In the genomic region with DNA sequence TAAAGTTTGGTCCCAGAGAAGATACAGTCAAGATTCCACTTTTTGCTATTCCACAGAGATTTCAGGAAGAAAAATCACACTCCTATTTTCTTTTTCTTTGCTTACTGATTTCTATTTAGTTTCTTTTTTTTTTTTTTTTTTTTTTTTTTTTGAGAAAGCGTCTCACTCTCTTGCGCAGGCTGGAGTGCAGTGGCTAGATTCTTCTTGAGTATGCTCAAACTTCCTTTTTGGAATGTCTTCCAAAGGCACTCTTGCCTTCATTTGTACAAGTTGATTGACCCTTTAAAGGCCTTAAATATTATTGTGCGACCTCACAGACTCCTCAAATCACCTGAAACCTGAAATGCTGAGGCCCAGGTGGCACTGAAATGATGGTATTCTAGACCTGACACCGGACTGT, we compare ENCODE assay signal across 35 cellular contexts. TPM values are rescaled to one million over a fixed set of nuclear protein-coding genes. Genes with fewer than 3 reads are reported as not detected.
"Had no signal": no experiment of that assay in that cellular context is flagged by ENCODE, and none has a peak within 500 bp of the region (broad histone marks: within the 10 kb centered on the region; RNA-seq: fewer than 3 reads in every experiment).

No MANE protein-coding gene starts in this region.

- H3K9me3 ChIP-seq: body of pancreas, breast epithelium had no signal

- ATAC-seq: activated CD8-positive, alpha-beta T cell treated with anti-CD3 and anti-CD28 coated beads for 36 hours; activated naive CD4-positive, alpha-beta T cell treated with anti-CD3 and anti-CD28 coated beads, Interleukin-2, amount 50 U/mL, for 72 hours; activated T-cell treated with anti-CD3 and anti-CD28 coated beads, Interleukin-2, amount 50 U/mL, for 4 hours; activated T-cell treated with anti-CD3 and anti-CD28 coated beads, Interleukin-2, amount 50 U/mL, for 72 hours; activated T-helper 17 cell treated with anti-CD3 and anti-CD28 coated beads, Interleukin-2, amount 50 U/mL, for 72 hours; body of pancreas had no signal

- DNase-seq: activated B cell treated with CpG ODN at 0.5 μM for 24 hours; activated CD4-positive, alpha-beta memory T cell treated with anti-CD3 and anti-CD28 coated beads for 36 hours; activated CD4-positive, alpha-beta T cell treated with anti-CD3 and anti-CD28 coated beads for 4 hours; activated CD4-positive, alpha-beta T cell treated with anti-CD3 and anti-CD28 coated beads, Interleukin-2, amount 10 ng/mL, durations not matched to agents 24 days and 14 days; activated CD4-positive, alpha-beta T cell treated with anti-CD3 and anti-CD28 coated beads, Interleukin-2, amount 50 U/mL, for 1 hour; activated CD4-positive, alpha-beta T cell treated with anti-CD3 and anti-CD28 coated beads, Interleukin-2, amount 50 U/mL, for 4 hours; activated CD4-positive, CD25-positive, alpha-beta regulatory T cell treated with anti-CD3 and anti-CD28 coated beads, Interleukin-2, amount 50 U/mL, for 72 hours; activated CD8-positive, alpha-beta memory T cell treated with anti-CD3 and anti-CD28 coated beads, Interleukin-2, amount 50 U/mL, for 4 hours; activated CD8-positive, alpha-beta T cell treated with anti-CD3 and anti-CD28 coated beads for 36 hours; activated effector memory CD4-positive, alpha-beta T cell treated with anti-CD3 and anti-CD28 coated beads, Interleukin-2, amount 50 U/mL, for 16 hours; activated gamma-delta T cell treated with Interleukin-2 at 50 U/mL for 16 hours; activated naive CD4-positive, alpha-beta T cell; activated naive CD4-positive, alpha-beta T cell treated with anti-CD3 and anti-CD28 coated beads for 36 hours; activated naive CD4-positive, alpha-beta T cell treated with anti-CD3 and anti-CD28 coated beads, Interleukin-2, amount 50 U/mL, for 16 hours; activated naive CD8-positive, alpha-beta T cell treated with anti-CD3 and anti-CD28 coated beads for 36 hours; activated T-cell treated with anti-CD3 and anti-CD28 coated beads for 4 hours; activated T-cell treated with anti-CD3 and anti-CD28 coated beads, Interleukin-2, amount 50 U/mL, for 1 hour; activated T-cell treated with anti-CD3 and anti-CD28 coated beads, Interleukin-2, amount 50 U/mL, for 4 hours; activated T-cell treated with anti-CD3 and anti-CD28 coated beads, Interleukin-2, amount 50 U/mL, for 72 hours; adrenal gland; amniotic stem cell; aorta; body of pancreas; brain microvascular endothelial cell; central memory CD4-positive, alpha-beta T cell; T-helper 1 cell; T-helper 2 cell; T-helper 9 cell had no signal

- H3K4me3 ChIP-seq: adrenal gland, body of pancreas, breast epithelium had no signal

- H3K36me3 ChIP-seq: adrenal gland, brain microvascular endothelial cell had no signal

- H3K27ac ChIP-seq: adrenal gland, body of pancreas, brain microvascular endothelial cell, breast epithelium, VCaP had no signal

- H3K4me1 ChIP-seq: adrenal gland, body of pancreas, breast epithelium had no signal

- H3K27me3 ChIP-seq: adrenal gland, body of pancreas, brain microvascular endothelial cell, breast epithelium had no signal

RNA-seq across cellular contexts. Expression of gene SCN1A, which starts 9.6 kb away (rescaled TPM):
- total RNA-seq: activated B cell treated with CpG ODN at 0.5 μM for 24 hours; activated CD4-positive, alpha-beta memory T cell treated with anti-CD3 and anti-CD28 coated beads for 36 hours; activated CD4-positive, alpha-beta T cell treated with anti-CD3 and anti-CD28 coated beads, Interleukin-2, amount 10 ng/mL, durations not matched to agents 24 days and 14 days; activated CD8-positive, alpha-beta memory T cell treated with anti-CD3 and anti-CD28 coated beads for 36 hours; activated CD8-positive, alpha-beta T cell treated with anti-CD3 and anti-CD28 coated beads for 36 hours; activated naive CD4-positive, alpha-beta T cell treated with anti-CD3 and anti-CD28 coated beads for 36 hours; activated naive CD4-positive, alpha-beta T cell treated with anti-CD3 and anti-CD28 coated beads, Interleukin-2, amount 50 U/mL, for 72 hours; activated naive CD8-positive, alpha-beta T cell treated with anti-CD3 and anti-CD28 coated beads for 36 hours; activated T-cell treated with anti-CD3 and anti-CD28 coated beads, Interleukin-2, amount 50 U/mL, for 4 hours; activated T-cell treated with anti-CD3 and anti-CD28 coated beads, Interleukin-2, amount 50 U/mL, for 72 hours; activated T-helper 1 cell treated with anti-CD3 and anti-CD28 coated beads, Interleukin-12 subunit alpha, Interleukin-12 subunit beta, Interleukin-2, Interleukin-4 antibody, amounts not matched to agents 30 ng/mL and 10 ng/mL and 1 ng/mL, durations not matched to agents 14 hours and 24 hours and 36 hours; activated T-helper 17 cell treated with anti-CD3 and anti-CD28 coated beads, Interleukin-2, amount 50 U/mL, for 72 hours; aorta; astrocyte; body of pancreas; breast epithelium had no signal
- polyA plus RNA-seq: aorta had no signal
